8 cellular contexts compared by ENCODE assay signal in genomic region chr17:58324409-58325288, GRCh38. TPM values are rescaled to one million over a fixed set of nuclear protein-coding genes. Genes with fewer than 3 reads are reported as not detected.
DNase-seq lines count a peak whose midpoint lies in the region; ATAC-seq, FAIRE-seq and TF ChIP-seq lines count a peak whose summit lies in the region.

No MANE protein-coding gene starts in this region.

- peaks cover 36% of the 10 kb centered on the region for H4K20me1 ChIP-seq in DND-41 (ENCODE audit: insufficient read depth, low read length)

- no peak overlapping the region for H3K4me2 ChIP-seq in DND-41 (ENCODE audit: insufficient read depth, low read length)
- peak overlapping the region; percentile 88 for H3K4me2 ChIP-seq in mesenchymal stem cell (ENCODE audit: low read length, poor library complexity, severe bottlenecking)

- peaks cover 6% of the 10 kb centered on the region for H3K79me2 ChIP-seq in DND-41 (ENCODE audit: insufficient read depth, low read length)

- DNase-seq in DND-41: peak; percentile 25
- peak; percentile 54 for DNase-seq in NCI-H2171 (lab: John Stamatoyannopoulos, UW)
- DNase-seq in mesenchymal stem cell: peak; percentile 26
- DNase-seq in urothelium cell line (ENCODE audit: low spot score): peak; percentile 64
- no peak for DNase-seq in GM19239 (ENCODE audit: insufficient read length, low spot score)

- no peak overlapping the region for H3K23ac ChIP-seq in mesenchymal stem cell (ENCODE audit: low read length in 2 of 2)

- FAIRE-seq in urothelium cell line (lab: Jason Lieb, UNC) (peak; percentile 9), GM19239 (lab: Jason Lieb, UNC) (no peak)

- peak overlapping the region; percentile 32 for H4K91ac ChIP-seq in mesenchymal stem cell (ENCODE audit: low read length)

- H3K4me3 ChIP-seq in DND-41 (ENCODE audit: low read depth in 1 of 2, low read length in 2 of 2): no peak overlapping the region
- H3K4me3 ChIP-seq in mesenchymal stem cell (ENCODE audit: insufficient read depth in 1 of 2, low read depth in 1 of 2, low read length in 2 of 2): peak overlapping the region; percentile 45 to 63

- H2AK5ac ChIP-seq in mesenchymal stem cell (ENCODE audit: low read length, severe bottlenecking): no peak overlapping the region

- 19% methylated on average over 60 of the region's 66 CpGs for WGBS in mesenchymal stem cell

- H3K27me3 ChIP-seq in DND-41 (ENCODE audit: insufficient read depth, low read length, poor library complexity) (no peaks in the 10 kb centered on the region), mesenchymal stem cell (ENCODE audit: control insufficient read depth in 1 of 2, insufficient read depth in 1 of 2, low read length in 2 of 2) (peaks cover 63 to 72% of the 10 kb centered on the region in 2 experiments)

- H3K18ac ChIP-seq in mesenchymal stem cell (ENCODE audit: low read depth in 1 of 2, low read length in 2 of 2): peak overlapping the region in 1 of 2 experiments; percentile 63

- no peak overlapping the region for H2BK5ac ChIP-seq in mesenchymal stem cell (ENCODE audit: low read depth, low read length, poor library complexity, severe bottlenecking)

- H2BK15ac ChIP-seq in mesenchymal stem cell (ENCODE audit: low read depth, poor library complexity, severe bottlenecking): no peak overlapping the region

- H3K14ac ChIP-seq in mesenchymal stem cell (ENCODE audit: low read length in 2 of 2): peak overlapping the region in 1 of 2 experiments; percentile 94

- H2BK120ac ChIP-seq in mesenchymal stem cell (ENCODE audit: low read depth, low read length): peak overlapping the region; percentile 39

- no peak overlapping the region for H2AFZ ChIP-seq in DND-41 (ENCODE audit: low read depth, low read length)
- H2AFZ ChIP-seq in mesenchymal stem cell (ENCODE audit: low read depth, low read length): peak overlapping the region; percentile 67

- no peak for TF ChIP-seq CTCF in DND-41 (IDR thresholded peaks at IDR 0.05; ENCODE audit: borderline replicate concordance, extremely low read depth, low read length, poor library complexity, severe bottlenecking)

- no peaks in the 10 kb centered on the region for H3K9me3 ChIP-seq in DND-41 (ENCODE audit: insufficient read depth, low read length, severe bottlenecking)
- no peaks in the 10 kb centered on the region for H3K9me3 ChIP-seq in mesenchymal stem cell (ENCODE audit: control insufficient read depth, low read length)

- H2BK12ac ChIP-seq in mesenchymal stem cell (ENCODE audit: low read length in 2 of 2): peak overlapping the region in 1 of 2 experiments; percentile 24

- no peak overlapping the region for H3K9ac ChIP-seq in DND-41 (ENCODE audit: low read depth, low read length)
- peak overlapping the region; percentile 55 for H3K9ac ChIP-seq in mesenchymal stem cell (ENCODE audit: low read length)

- H3K27ac ChIP-seq in DND-41 (ENCODE audit: low read length) (no peak overlapping the region), cingulate gyrus (ENCODE audit: low read depth, low read length) (peak overlapping the region; percentile 0), mesenchymal stem cell (ENCODE audit: low read length, poor library complexity, severe bottlenecking) (no peak overlapping the region)

- no peaks in the 10 kb centered on the region for H3K79me1 ChIP-seq in mesenchymal stem cell (replicated peaks; ENCODE audit: low read length, poor library complexity, severe bottlenecking)

- H3K36me3 ChIP-seq in DND-41 (ENCODE audit: insufficient read depth, low read length): peaks cover 16% of the 10 kb centered on the region
- peaks cover 0 to 4% of the 10 kb centered on the region in 2 experiments for H3K36me3 ChIP-seq in mesenchymal stem cell (ENCODE audit: control insufficient read depth in 1 of 2, insufficient read depth in 2 of 2, low read depth in 1 of 2, low read length in 2 of 2)

- H3K4me1 ChIP-seq in DND-41 (ENCODE audit: insufficient read depth, low read length) (peaks cover 29% of the 10 kb centered on the region), mesenchymal stem cell (ENCODE audit: control insufficient read depth, insufficient read depth, low read depth, low read length) (peaks cover 15% of the 10 kb centered on the region)

- ATAC-seq in DND-41 (ENCODE audit: insufficient read depth, low read depth) (no peak), GM19452 (IDR thresholded peaks at IDR 0.05; ENCODE audit: unreplicated experiment) (no peak), GM18907 (IDR thresholded peaks at IDR 0.05; ENCODE audit: unreplicated experiment) (no peak)

- no peak overlapping the region for H3K4ac ChIP-seq in mesenchymal stem cell (ENCODE audit: low read depth in 1 of 2, low read length in 2 of 2)

- peak overlapping the region; percentile 96 for H4K8ac ChIP-seq in mesenchymal stem cell (ENCODE audit: low read length)

RNA-seq across cellular contexts. Expression of gene TSPOAP1, which starts 3.9 kb away (rescaled TPM):
- polyA plus RNA-seq in mesenchymal stem cell (2013, experiment 1 of 2): 0.23 TPM
- 0.27 TPM for polyA plus RNA-seq in mesenchymal stem cell (2013, experiment 2 of 2)

RNA-seq across cellular contexts. Expression of gene SUPT4H1, which starts 27.4 kb away (rescaled TPM):
- 68.0 TPM for polyA plus RNA-seq in mesenchymal stem cell (2013, experiment 1 of 2)
- 70.8 TPM for polyA plus RNA-seq in mesenchymal stem cell (2013, experiment 2 of 2)

RNA-seq across cellular contexts. Expression of gene MPO, which starts 43.9 kb away (rescaled TPM):
- polyA plus RNA-seq in mesenchymal stem cell (2013, experiment 1 of 2): not detected
- polyA plus RNA-seq in mesenchymal stem cell (2013, experiment 2 of 2): not detected

Comparison
In these comparisons a context has a peak if more than half of its experiments do, and no peak if none do; other contexts are left out.
1. H3K4me3 ChIP-seq: peak in mesenchymal stem cell (2 of 2); none in DND-41 (0 of 2).